ENCODE assay signal across 24 cellular contexts in genomic region chr1:72178266-72178665, GRCh38.
DNase-seq lines count a peak whose midpoint lies in the region; ATAC-seq and TF ChIP-seq lines count a peak whose summit lies in the region.
"Had no signal": no experiment of that assay in that cellular context is flagged by ENCODE, and none has a peak within 500 bp of the region (broad histone marks: within the 10 kb centered on the region; RNA-seq: fewer than 3 reads in every experiment).

No MANE protein-coding gene starts in this region.

- no peak for ATAC-seq in left colon
- ATAC-seq in HG03457 (IDR thresholded peaks at IDR 0.05; ENCODE audit: unreplicated experiment) = no peak
- ATAC-seq: activated CD4-positive, CD25-positive, alpha-beta regulatory T cell treated with anti-CD3 and anti-CD28 coated beads, Interleukin-2, amount 50 U/mL, for 24 hours; activated T-cell treated with anti-CD3 and anti-CD28 coated beads, Interleukin-2, amount 50 U/mL, for 72 hours; CD8-positive, alpha-beta T cell; mucosa of descending colon; upper lobe of right lung had no signal

- no peaks in the 10 kb centered on the region for H4K20me1 ChIP-seq in mammary epithelial cell (ENCODE audit: insufficient read depth, low read length)

- TF ChIP-seq CTCF in mammary epithelial cell (conservative IDR thresholded peaks at IDR 0.05 in 1 of 2, IDR thresholded peaks at IDR 0.05 in 1 of 2; ENCODE audit: extremely low read depth in 1 of 2, insufficient read depth in 1 of 2, low read depth in 1 of 2, low read length in 2 of 2) (no peak), RWPE1 (conservative IDR thresholded peaks at IDR 0.05; ENCODE audit: low read depth) (no peak)

- no peak overlapping the region for H3K4me2 ChIP-seq in mammary epithelial cell (ENCODE audit: insufficient read depth, low read depth, low read length)
- H3K4me2 ChIP-seq: hepatocyte, SK-N-SH had no signal

- H3K27ac ChIP-seq in mammary epithelial cell (ENCODE audit: insufficient read depth, low read depth, low read length) (no peak overlapping the region), RWPE1 (no peak overlapping the region)
- H3K27ac ChIP-seq: cardiac muscle cell, dorsolateral prefrontal cortex, esophagus muscularis mucosa, hepatocyte, stomach, upper lobe of right lung had no signal

- no peaks in the 10 kb centered on the region for H3K79me2 ChIP-seq in mammary epithelial cell (ENCODE audit: insufficient read depth, low read length)
- H3K79me2 ChIP-seq: hepatocyte had no signal

- no peaks in the 10 kb centered on the region for H3K36me3 ChIP-seq in mammary epithelial cell (ENCODE audit: insufficient read depth, low read length)
- H3K36me3 ChIP-seq: cardiac muscle cell, esophagus muscularis mucosa, stomach, upper lobe of right lung had no signal

- DNase-seq in ACHN (peak; percentile 44), HCEC 1CT (peak; percentile 55), mammary epithelial cell (peak; percentile 32), kidney tubule cell (ENCODE audit: low spot score) (peak; percentile 72), RWPE1 (ENCODE audit: low spot score) (no peak), DMS79 (lab: John Stamatoyannopoulos, UW) (no peak), left colon (no peak)
- DNase-seq: activated CD8-positive, alpha-beta memory T cell treated with anti-CD3 and anti-CD28 coated beads for 24 hours; activated T-cell treated with anti-CD3 and anti-CD28 coated beads, Interleukin-2, amount 50 U/mL, for 72 hours; CD8-positive, alpha-beta T cell; dorsolateral prefrontal cortex; H9; Karpas-422; mucosa of descending colon; NCI-H1105 treated with DMSO at 0.1 percent for 48 hours; SK-N-SH; stimulated activated CD4-positive, alpha-beta T cell treated with anti-CD3 and anti-CD28 coated beads, Interleukin-1b, Interleukin-23, amount 100 ng/mL, for 48 hours; stomach; upper lobe of right lung had no signal

- in situ Hi-C loops in ACHN (cut with HindIII; ENCODE audit: low pct_ligation_motif_present, low pct_unique_long_range_greater_than_20kb, low sequenced_read_pairs) = no loop called here
- in situ Hi-C loops in mammary epithelial cell (cut with MboI; ENCODE audit: low sequenced_read_pairs in 2 of 2) = loop anchor here in 1 of 2 donors (25.0 kb wide), 1 partner anchor 409 kb away; no protein-coding TSS in a partner anchor

- POLR2A ChIA-PET in RWPE1 (lab: Yijun Ruan, JAX; ENCODE audit: low non-redundant PET) = no interaction called here

- intact Hi-C loops in mammary epithelial cell (cut with micrococcal nuclease) (no loop called here), left colon (cut with DNase I, micrococcal nuclease) (no loop called here)

- no peak overlapping the region for H3K9ac ChIP-seq in mammary epithelial cell (ENCODE audit: insufficient read depth, low read length)
- H3K9ac ChIP-seq: SK-N-SH had no signal

- H3K9me3 ChIP-seq in mammary epithelial cell (replicated peaks; ENCODE audit: insufficient read depth, low read length) = no peaks in the 10 kb centered on the region
- H3K9me3 ChIP-seq: esophagus muscularis mucosa, mucosa of descending colon, SK-N-SH, stomach, upper lobe of right lung had no signal

- dilution Hi-C loops in mammary epithelial cell (cut with HindIII; ENCODE audit: low sequenced_read_pairs) = no loop called here

- H3K4me3 ChIP-seq in mammary epithelial cell (replicated peaks in 1 of 3; ENCODE audit: insufficient read depth in 1 of 3, low read depth in 2 of 3, low read length in 3 of 3) = no peak overlapping the region
- H3K4me3 ChIP-seq: cardiac muscle cell, dorsolateral prefrontal cortex, esophagus muscularis mucosa, hepatocyte, mucosa of descending colon, stomach, upper lobe of right lung had no signal

- H2AFZ ChIP-seq in mammary epithelial cell (ENCODE audit: low read depth, low read length) = no peak overlapping the region
- H2AFZ ChIP-seq: hepatocyte had no signal

- 100% methylated on average over 2 of the region's 2 CpGs for WGBS in mammary epithelial cell (ENCODE audit: low coverage, missing lambda C conversion rate)

- CTCF ChIA-PET in mammary epithelial cell (lab: Charles Lee; ENCODE audit: low non-redundant PET) (no interaction called here), RWPE1 (lab: Yijun Ruan, JAX) (no interaction called here)

- H3K27me3 ChIP-seq in mammary epithelial cell (ENCODE audit: insufficient read depth, low read length) = no peaks in the 10 kb centered on the region
- H3K27me3 ChIP-seq: cardiac muscle cell, dorsolateral prefrontal cortex, esophagus muscularis mucosa, hepatocyte, stomach, upper lobe of right lung had no signal

- no TSS peak for BruUV-seq in mammary epithelial cell (replicated peaks; lab: Mats Ljungman, UMichigan)

- no peaks in the 10 kb centered on the region for H3K4me1 ChIP-seq in mammary epithelial cell (ENCODE audit: insufficient read depth, low read length)
- H3K4me1 ChIP-seq: stomach, upper lobe of right lung had no signal

Comparison
In these comparisons a context has a peak if more than half of its experiments do, and no peak if none do; other contexts are left out.
1. DNase-seq: peak in ACHN (single experiment), HCEC 1CT (single experiment), mammary epithelial cell (single experiment) and kidney tubule cell (single experiment); none in RWPE1 (single experiment), DMS79 (single experiment) and left colon (0 of 2).